In genomic region chr5:150562832-150563231, GRCh38 we compare ENCODE assay signal across 9 cellular contexts. TPM values are rescaled to one million over a fixed set of nuclear protein-coding genes. Genes with fewer than 3 reads are reported as not detected.
A peak's percentile ranks its signal among the peaks of the same experiment; 100 is the strongest.
DNase-seq lines count a peak whose midpoint lies in the region; ATAC-seq, FAIRE-seq and TF ChIP-seq lines count a peak whose summit lies in the region.
"Had no signal": no experiment of that assay in that cellular context is flagged by ENCODE, and none has a peak within 500 bp of the region (broad histone marks: within the 10 kb centered on the region; RNA-seq: fewer than 3 reads in every experiment).

No MANE protein-coding gene starts in this region.

- H3K9me3 Mint-ChIP-seq in endodermal cell = peaks cover 15% of the 10 kb centered on the region
- H3K9me3 Mint-ChIP-seq in activated T-helper 17 cell treated with anti-CD3 and anti-CD28 coated beads, Interleukin-2, amount 50 U/mL, for 72 hours = no peaks in the 10 kb centered on the region
- H3K9me3 Mint-ChIP-seq: naive thymus-derived CD4-positive, alpha-beta T cell had no signal

- H3K36me3 ChIP-seq in PC-9 (ENCODE audit: low read depth) = no peaks in the 10 kb centered on the region
- no peaks in the 10 kb centered on the region for H3K36me3 ChIP-seq in endodermal cell (ENCODE audit: control insufficient read depth, insufficient read depth, low read length)

- BruUV-seq in PC-9 (replicated peaks; lab: Mats Ljungman, UMichigan) = no TSS peak

- no peaks in the 10 kb centered on the region for H3K79me2 ChIP-seq in PC-9 (ENCODE audit: low read depth)

- intact Hi-C loops in PC-9 (cut with micrococcal nuclease; ENCODE audit: unreplicated experiment) = loop anchor here (1.0 to 10.0 kb wide), 5 partner anchors 93 to 602 kb away; partner anchors contain the start of gene GPX3

- H4K20me1 ChIP-seq in PC-9 (ENCODE audit: insufficient read depth) = no peaks in the 10 kb centered on the region

- POLR2A ChIA-PET in PC-9 (lab: Charles Lee; ENCODE audit: unreplicated experiment) = no interaction called here

- H3K9me2 ChIP-seq in PC-9 (ENCODE audit: insufficient read depth) = no peaks in the 10 kb centered on the region

- H3K9me3 ChIP-seq in PC-9 (ENCODE audit: insufficient read depth, low read depth) (no peaks in the 10 kb centered on the region), endodermal cell (ENCODE audit: control insufficient read depth, low read length) (peaks cover 11% of the 10 kb centered on the region)

- no peak overlapping the region for H2AFZ ChIP-seq in PC-9

- H3K4me1 Mint-ChIP-seq in endodermal cell = peaks cover 7% of the 10 kb centered on the region
- H3K4me1 Mint-ChIP-seq in activated T-helper 17 cell treated with anti-CD3 and anti-CD28 coated beads, Interleukin-2, amount 50 U/mL, for 72 hours = no peaks in the 10 kb centered on the region

- no peak overlapping the region for H3K4me2 ChIP-seq in PC-9

- TF ChIP-seq CTCF in PC-9 (conservative IDR thresholded peaks at IDR 0.05) (peak; percentile 81), endodermal cell (conservative IDR thresholded peaks at IDR 0.05) (peak; percentile 82)

- peaks cover 25% of the 10 kb centered on the region for H3F3A ChIP-seq in PC-9 (ENCODE audit: insufficient read depth, low read depth)

- H3K27ac Mint-ChIP-seq in endodermal cell = no peak overlapping the region
- no peak overlapping the region for H3K27ac Mint-ChIP-seq in activated T-helper 17 cell treated with anti-CD3 and anti-CD28 coated beads, Interleukin-2, amount 50 U/mL, for 72 hours
- H3K27ac Mint-ChIP-seq: naive thymus-derived CD4-positive, alpha-beta T cell had no signal

- peak; percentile 35 for DNase-seq in COLO829 (ENCODE audit: low spot score)
- no peak for DNase-seq in GM19239 (ENCODE audit: insufficient read length, low spot score)
- peak in 1 of 2 experiments; percentile 56 for DNase-seq in PC-9
- peak; percentile 74 for DNase-seq in endodermal cell
- peak; percentile 40 for DNase-seq in pulmonary artery endothelial cell (ENCODE audit: low read depth, low spot score)
- DNase-seq in ureter (ENCODE audit: low spot score) = no peak

- H3K27me3 Mint-ChIP-seq in endodermal cell (ENCODE audit: insufficient read depth) = no peaks in the 10 kb centered on the region
- no peaks in the 10 kb centered on the region for H3K27me3 Mint-ChIP-seq in activated T-helper 17 cell treated with anti-CD3 and anti-CD28 coated beads, Interleukin-2, amount 50 U/mL, for 72 hours

- peaks cover 19% of the 10 kb centered on the region for H3K4me1 ChIP-seq in PC-9 (replicated peaks; ENCODE audit: insufficient read depth)
- H3K4me1 ChIP-seq in endodermal cell (ENCODE audit: control insufficient read depth, insufficient read depth, low read length) = no peaks in the 10 kb centered on the region

- H3K27me3 ChIP-seq in PC-9 (ENCODE audit: insufficient read depth, low read depth) (no peaks in the 10 kb centered on the region), endodermal cell (ENCODE audit: control insufficient read depth, insufficient read depth, low read length, poor library complexity, severe bottlenecking) (no peaks in the 10 kb centered on the region)

- H3K4me3 ChIP-seq in PC-9 (no peak overlapping the region), endodermal cell (ENCODE audit: low read length) (no peak overlapping the region)

- WGBS in endodermal cell (ENCODE audit: insufficient coverage in 1 of 2, insufficient read length in 1 of 2), 2 experiments = 56 to 77% methylated on average over 2 of the region's 2 CpGs

- ATAC-seq in GM18873 (IDR thresholded peaks at IDR 0.05; ENCODE audit: low FRiP score, unreplicated experiment) = no peak
- no peak for ATAC-seq in activated T-helper 17 cell treated with anti-CD3 and anti-CD28 coated beads, Interleukin-2, amount 50 U/mL, for 72 hours (replicated peaks)
- ATAC-seq: naive thymus-derived CD4-positive, alpha-beta T cell had no signal

- CTCF ChIA-PET in PC-9 (lab: Charles Lee) = no interaction called here

- H3K36me3 Mint-ChIP-seq in endodermal cell (ENCODE audit: low read depth) = peaks cover 2% of the 10 kb centered on the region
- no peaks in the 10 kb centered on the region for H3K36me3 Mint-ChIP-seq in activated T-helper 17 cell treated with anti-CD3 and anti-CD28 coated beads, Interleukin-2, amount 50 U/mL, for 72 hours (ENCODE audit: low read depth)
- H3K36me3 Mint-ChIP-seq: naive thymus-derived CD4-positive, alpha-beta T cell had no signal

- no peak overlapping the region for H3K27ac ChIP-seq in PC-9
- no peak overlapping the region for H3K27ac ChIP-seq in endodermal cell (ENCODE audit: low read depth, low read length)

- no peak overlapping the region for H3K9ac ChIP-seq in endodermal cell (ENCODE audit: extremely low read depth, low read length, poor library complexity, severe bottlenecking)

- no peak overlapping the region for H3K4me3 Mint-ChIP-seq in endodermal cell
- H3K4me3 Mint-ChIP-seq in activated T-helper 17 cell treated with anti-CD3 and anti-CD28 coated beads, Interleukin-2, amount 50 U/mL, for 72 hours = no peak overlapping the region
- H3K4me3 Mint-ChIP-seq: naive thymus-derived CD4-positive, alpha-beta T cell had no signal

- peak; percentile 23 for FAIRE-seq in GM19239 (lab: Jason Lieb, UNC)

RNA-seq across cellular contexts. Expression of gene NDST1, which starts 54.9 kb away (rescaled TPM):
- total RNA-seq in PC-9 (2021) (94.3 and 100.0 TPM in 2 replicates), endodermal cell (10 to 100 TPM; 53.3 to 71.7 TPM), pulmonary artery endothelial cell (29.9 and 51.9 TPM in 2 replicates), ureter (54.3 TPM)
- 40.7 TPM for polyA plus RNA-seq in endodermal cell (2013, experiment 1 of 2)
- 37.5 TPM for polyA plus RNA-seq in endodermal cell (2013, experiment 2 of 2)
- total RNA-seq in activated T-helper 17 cell treated with anti-CD3 and anti-CD28 coated beads, Interleukin-2, amount 50 U/mL, for 72 hours = 1 to 10 TPM in 1 of 2 donors, under 1 TPM in 1; 0.48 to 1.8 TPM

Comparison
In these comparisons a context has a peak if more than half of its experiments do, and no peak if none do; other contexts are left out.
1. DNase-seq: peak in COLO829 (single experiment), endodermal cell (single experiment) and pulmonary artery endothelial cell (single experiment); none in GM19239 (single experiment) and ureter (single experiment).
2. RNA of gene NDST1, which starts 54.9 kb away (total RNA-seq): 94.3 to 100.0 TPM in PC-9, 53.3 to 71.7 TPM in endodermal cell, 54.3 TPM in ureter (single experiment) and 29.9 to 51.9 TPM in pulmonary artery endothelial cell; 0.48 to 1.8 TPM in activated T-helper 17 cell treated with anti-CD3 and anti-CD28 coated beads, Interleukin-2, amount 50 U/mL, for 72 hours; every median in the first group is over 10 times any median in the second.